Comparison of ENCODE assay signal across 21 cellular contexts in genomic region chr10:12444981-12445700, GRCh38.
DNase-seq lines count a peak whose midpoint lies in the region; ATAC-seq and TF ChIP-seq lines count a peak whose summit lies in the region.
"Had no signal": no experiment of that assay in that cellular context is flagged by ENCODE, and none has a peak within 500 bp of the region (broad histone marks: within the 10 kb centered on the region; RNA-seq: fewer than 3 reads in every experiment).

No MANE protein-coding gene starts in this region.

- peak overlapping the region; percentile 40 for H3K56ac ChIP-seq in mesendoderm (ENCODE audit: low read length)

- H3K9me3 ChIP-seq in vagina, result no peaks in the 10 kb centered on the region
- H3K9me3 ChIP-seq: adrenal gland, prostate gland had no signal

- peaks cover 7% of the 10 kb centered on the region for H3K4me1 ChIP-seq in mesendoderm (ENCODE audit: control insufficient read depth, low read depth, low read length)
- peaks cover 27% of the 10 kb centered on the region for H3K4me1 ChIP-seq in vagina
- H3K4me1 ChIP-seq: prostate gland had no signal

- WGBS in mesendoderm (ENCODE audit: extremely low coverage, insufficient coverage, low lambda C conversion rate), result no CpG with 5 or more reads among the region's 6 CpGs

- H3K4me1 Mint-ChIP-seq in activated T-cell treated with anti-CD3 and anti-CD28 coated beads, Interleukin-2, amount 50 U/mL, for 72 hours (ENCODE audit: low read depth), result peaks cover 32% of the 10 kb centered on the region

- H3K4me3 ChIP-seq in brain microvascular endothelial cell (ENCODE audit: low read depth, low read length) (no peak overlapping the region), mesendoderm (ENCODE audit: low read length) (no peak overlapping the region), vagina (no peak overlapping the region)
- H3K4me3 ChIP-seq: adrenal gland; BLaER1 treated with 17β-estradiol and CSF1 and Interleukin-3, amounts not matched to agents 10 nM and 100 nM; prostate gland; smooth muscle cell had no signal

- DNase-seq in activated T-cell treated with anti-CD3 and anti-CD28 coated beads, Interleukin-2, amount 50 U/mL, for 72 hours, result no peak
- no peak for DNase-seq in activated T-cell treated with anti-CD3 and anti-CD28 coated beads, Interleukin-2, amount 50 U/mL, for 1 hour
- no peak for DNase-seq in brain microvascular endothelial cell
- peak; percentile 79 for DNase-seq in mesendoderm
- DNase-seq in vagina (ENCODE audit: extremely low spot score in 2 of 2), result no peak
- DNase-seq in SIG-M5 treated with dmso at 0.1 percent for 504 hours (lab: John Stamatoyannopoulos, UW; ENCODE audit: unreplicated experiment), result no peak
- DNase-seq in UCSD-AML1 (lab: John Stamatoyannopoulos, UW; ENCODE audit: unreplicated experiment), result no peak
- DNase-seq in NCI-H526 (lab: John Stamatoyannopoulos, UW), result no peak
- DNase-seq: effector memory CD8-positive, alpha-beta T cell; glutamatergic neuron; mammary epithelial cell; MV-4-11; NCI-H1930; NCI-H446; stimulated activated CD4-positive, alpha-beta T cell treated with anti-CD3 and anti-CD28 coated beads, Interleukin-4, amount 100 ng/mL, for 24 hours; SW 1271 had no signal

- intact Hi-C loops in vagina (cut with DNase I), result no loop called here

- TF ChIP-seq CTCF in brain microvascular endothelial cell (IDR thresholded peaks at IDR 0.05; ENCODE audit: low read depth, low read length, missing control alignments) (no peak), vagina (IDR thresholded peaks at IDR 0.05) (no peak)

- peak overlapping the region; percentile 8 for H2BK15ac ChIP-seq in mesendoderm (replicated peaks; ENCODE audit: low read depth)

- peak overlapping the region; percentile 60 for H2BK5ac ChIP-seq in mesendoderm (ENCODE audit: low read length)

- H3K36me3 Mint-ChIP-seq in activated T-cell treated with anti-CD3 and anti-CD28 coated beads, Interleukin-2, amount 50 U/mL, for 72 hours (ENCODE audit: insufficient read depth in 2 of 2), result peaks cover 2 to 17% of the 10 kb centered on the region in 2 donors

- no peaks in the 10 kb centered on the region for H3K79me2 ChIP-seq in mesendoderm (ENCODE audit: control insufficient read depth, insufficient read depth, low read length)

- peak overlapping the region; percentile 11 for H3K18ac ChIP-seq in mesendoderm (ENCODE audit: low read length)

- no peak overlapping the region for H4K8ac ChIP-seq in mesendoderm (ENCODE audit: low read depth, low read length)

- in situ Hi-C loops in brain microvascular endothelial cell (cut with HindIII; ENCODE audit: low pct_ligation_motif_present, low sequenced_read_pairs), result no loop called here

- H3K23ac ChIP-seq in mesendoderm (ENCODE audit: low read length), result no peak overlapping the region

- H3K4me3 Mint-ChIP-seq in activated T-cell treated with anti-CD3 and anti-CD28 coated beads, Interleukin-2, amount 50 U/mL, for 72 hours, result no peak overlapping the region
- H3K4me3 Mint-ChIP-seq: effector memory CD8-positive, alpha-beta T cell had no signal

- no peak overlapping the region for H2BK120ac ChIP-seq in mesendoderm (ENCODE audit: low read depth, low read length)

- H3K9ac ChIP-seq in mesendoderm (ENCODE audit: low read length), result no peak overlapping the region
- H3K9ac ChIP-seq: BLaER1 treated with 17β-estradiol and CSF1 and Interleukin-3, amounts not matched to agents 10 nM and 100 nM had no signal

- H3K79me1 ChIP-seq in mesendoderm (ENCODE audit: low read length), result no peaks in the 10 kb centered on the region

- ATAC-seq in activated T-cell treated with anti-CD3 and anti-CD28 coated beads, Interleukin-2, amount 50 U/mL, for 72 hours (replicated peaks in 1 of 2), result no peak
- ATAC-seq: effector memory CD8-positive, alpha-beta T cell had no signal

- H3K9me3 Mint-ChIP-seq in activated T-cell treated with anti-CD3 and anti-CD28 coated beads, Interleukin-2, amount 50 U/mL, for 72 hours, result peaks cover 4 to 9% of the 10 kb centered on the region in 2 donors

- H2AK5ac ChIP-seq in mesendoderm (ENCODE audit: low read length), result peak overlapping the region; percentile 22

- H3K27ac Mint-ChIP-seq in activated T-cell treated with anti-CD3 and anti-CD28 coated beads, Interleukin-2, amount 50 U/mL, for 72 hours, result peak overlapping the region; percentile 2
- H3K27ac Mint-ChIP-seq: activated T-helper 2 cell treated with anti-CD3 and anti-CD28 coated beads, Interferon-gamma antibody, Interleukin-2, Interleukin-4, amounts not matched to agents 10 μg/mL and 5 μg/mL and 100 μg/mL, durations not matched to agents 14 hours and 24 hours and 36 hours had no signal

- H3K4ac ChIP-seq in mesendoderm (ENCODE audit: low read depth, low read length), result no peak overlapping the region

- TF ChIP-seq POLR2A in vagina (IDR thresholded peaks at IDR 0.05), result no peak

- no peaks in the 10 kb centered on the region for H3K27me3 ChIP-seq in brain microvascular endothelial cell (replicated peaks)
- no peaks in the 10 kb centered on the region for H3K27me3 ChIP-seq in mesendoderm (ENCODE audit: insufficient read depth, low read length, poor library complexity)
- no peaks in the 10 kb centered on the region for H3K27me3 ChIP-seq in vagina
- H3K27me3 ChIP-seq: adrenal gland had no signal

- H3K36me3 ChIP-seq in brain microvascular endothelial cell (replicated peaks) (no peaks in the 10 kb centered on the region), mesendoderm (ENCODE audit: control insufficient read depth, insufficient read depth, low read length) (no peaks in the 10 kb centered on the region), vagina (no peaks in the 10 kb centered on the region)
- H3K36me3 ChIP-seq: adrenal gland, prostate gland had no signal

- H3K27ac ChIP-seq in brain microvascular endothelial cell (peak overlapping the region; percentile 22), mesendoderm (ENCODE audit: low read depth, low read length) (peak overlapping the region; percentile 31), vagina (peak overlapping the region; percentile 21)
- H3K27ac ChIP-seq: BLaER1 treated with 17β-estradiol and CSF1 and Interleukin-3, amounts not matched to agents 10 nM and 100 nM; prostate gland had no signal

- H3K27me3 Mint-ChIP-seq in activated T-cell treated with anti-CD3 and anti-CD28 coated beads, Interleukin-2, amount 50 U/mL, for 72 hours (ENCODE audit: low read depth), result peaks cover 9% of the 10 kb centered on the region
- H3K27me3 Mint-ChIP-seq: effector memory CD8-positive, alpha-beta T cell had no signal

- H3K4me2 ChIP-seq in mesendoderm (ENCODE audit: low read length), result no peak overlapping the region
- H3K4me2 ChIP-seq: BLaER1 treated with 17β-estradiol and CSF1 and Interleukin-3, amounts not matched to agents 10 nM and 100 nM; smooth muscle cell had no signal

- H4K5ac ChIP-seq in mesendoderm (ENCODE audit: low read length), result no peak overlapping the region
